ENCODE assay signal across 13 cellular contexts in the genomic region with DNA sequence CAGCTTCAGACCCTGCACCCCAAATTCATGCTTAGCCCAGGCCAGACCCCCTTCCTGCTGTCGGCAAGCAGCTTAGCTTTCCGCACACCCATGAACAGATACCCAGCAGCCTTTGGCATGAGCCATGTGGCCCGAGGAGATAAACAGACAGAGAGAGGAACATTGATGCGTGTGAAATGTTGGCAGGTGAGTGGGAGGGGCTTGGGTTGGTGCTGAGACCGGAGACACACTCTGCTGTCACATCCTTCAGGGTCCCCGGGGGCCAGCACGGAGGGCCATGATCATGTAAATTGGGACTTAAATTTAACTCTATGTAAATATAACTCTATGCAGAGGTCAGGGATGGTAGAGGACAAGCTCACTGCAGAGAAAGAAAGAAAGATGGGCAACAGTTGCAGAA. TPM values are rescaled to one million over a fixed set of nuclear protein-coding genes. Genes with fewer than 3 reads are reported as not detected.
DNase-seq lines count a peak whose midpoint lies in the region; ATAC-seq, FAIRE-seq and TF ChIP-seq lines count a peak whose summit lies in the region.
"Had no signal": no experiment of that assay in that cellular context is flagged by ENCODE, and none has a peak within 500 bp of the region (broad histone marks: within the 10 kb centered on the region; RNA-seq: fewer than 3 reads in every experiment).

No MANE protein-coding gene starts in this region.

- intact Hi-C loops in stomach (cut with DNase I; ENCODE audit: low total_unique reads) = no loop called here

- peak; percentile 74 to 89 for DNase-seq in memory B cell (ENCODE audit: low spot score in 2 of 2)
- no peak for DNase-seq in H54 (ENCODE audit: insufficient read length, low spot score)
- DNase-seq in OCI-M2 (lab: John Stamatoyannopoulos, UW; ENCODE audit: unreplicated experiment) = no peak
- no peak for DNase-seq in activated T-cell treated with anti-CD3 and anti-CD28 coated beads, Interleukin-2, amount 50 U/mL, for 1 hour
- no peak for DNase-seq in stomach
- DNase-seq: activated CD8-positive, alpha-beta T cell treated with anti-CD3 and anti-CD28 coated beads for 36 hours; NCI-H2029; SHP77 had no signal

- no peak for FAIRE-seq in H54 (lab: Jason Lieb, UNC)

- no peak for TF ChIP-seq POLR2A in H54 (IDR thresholded peaks at IDR 0.05; ENCODE audit: low read depth, low read length)
- no peak for TF ChIP-seq POLR2A in stomach (IDR thresholded peaks at IDR 0.05)

- H3K27me3 Mint-ChIP-seq in memory B cell = no peaks in the 10 kb centered on the region

- no peak for TF ChIP-seq CTCF in stomach (IDR thresholded peaks at IDR 0.05)

- WGBS in stomach, 5 donors = 56 to 67% (median 63%) methylated on average over 7 of the region's 7 CpGs

- no peak overlapping the region for H3K4me3 ChIP-seq in stomach

- peaks cover 26% of the 10 kb centered on the region for H3K36me3 Mint-ChIP-seq in memory B cell

- H3K9me3 ChIP-seq in stomach = no peaks in the 10 kb centered on the region

- no peaks in the 10 kb centered on the region for H3K36me3 ChIP-seq in stomach

- H3K27ac Mint-ChIP-seq in memory B cell = peak overlapping the region; percentile 91
- H3K27ac Mint-ChIP-seq: activated CD8-positive, alpha-beta T cell treated with anti-CD3 and anti-CD28 coated beads for 36 hours had no signal

- H3K9me3 Mint-ChIP-seq in memory B cell = no peaks in the 10 kb centered on the region
- H3K9me3 Mint-ChIP-seq: activated CD8-positive, alpha-beta T cell treated with anti-CD3 and anti-CD28 coated beads for 36 hours had no signal

- peaks cover 0 to 64% (median 13%) of the 10 kb centered on the region in 3 donors for H3K27me3 ChIP-seq in stomach

- H3K27ac ChIP-seq in stomach = no peak overlapping the region

- H3K4me1 ChIP-seq in stomach = no peaks in the 10 kb centered on the region

- no peak for TF ChIP-seq EP300 in stomach (IDR thresholded peaks at IDR 0.05)

- H3K4me3 Mint-ChIP-seq in memory B cell = peak overlapping the region; percentile 99
- H3K4me3 Mint-ChIP-seq: activated CD8-positive, alpha-beta T cell treated with anti-CD3 and anti-CD28 coated beads for 36 hours had no signal

- H3K4me1 Mint-ChIP-seq in memory B cell = peaks cover 51% of the 10 kb centered on the region

- ATAC-seq in GM18511 (IDR thresholded peaks at IDR 0.05; ENCODE audit: unreplicated experiment) (peak; percentile 57), GM21367 (IDR thresholded peaks at IDR 0.05; ENCODE audit: unreplicated experiment) (peak; percentile 40), HG03175 (IDR thresholded peaks at IDR 0.05; ENCODE audit: unreplicated experiment) (peak; percentile 59), memory B cell (ENCODE audit: low read depth) (peak; percentile 87)
- ATAC-seq: activated CD8-positive, alpha-beta T cell treated with anti-CD3 and anti-CD28 coated beads for 36 hours; sciatic nerve had no signal

RNA-seq across cellular contexts. Expression of gene CD22, which starts 1.5 kb away (rescaled TPM):
- total RNA-seq in stomach = 1 to 10 TPM in 2 of 5 donors, not detected in 3; 3.1 to 5.7 TPM
- 1 to 10 TPM; 2.0 to 5.5 (median 4.0) TPM for polyA plus RNA-seq in stomach

RNA-seq across cellular contexts. Expression of gene FFAR1, which starts 17.2 kb away (rescaled TPM):
- under 1 TPM in 1 of 5 donors, not detected in 4; 0.18 TPM for total RNA-seq in stomach
- polyA plus RNA-seq in stomach = not detected
- total RNA-seq: activated CD8-positive, alpha-beta T cell treated with anti-CD3 and anti-CD28 coated beads for 36 hours; lower leg skin; sciatic nerve had no signal

RNA-seq across cellular contexts. Expression of gene FFAR3, which starts 27.8 kb away (rescaled TPM):
- not detected for total RNA-seq in stomach
- polyA plus RNA-seq in stomach = under 1 TPM in 2 of 3 donors, not detected in 1; 0.30 to 0.56 TPM
- total RNA-seq: lower leg skin had no signal

RNA-seq across cellular contexts. Expression of gene MAG, which starts 38.5 kb away (rescaled TPM):
- total RNA-seq in stomach = 1 to 10 TPM in 1 of 5 donors, under 1 TPM in 1, not detected in 3; 0.73 to 5.5 TPM
- under 1 TPM in 1 of 3 donors, not detected in 2; 0.05 TPM for polyA plus RNA-seq in stomach

RNA-seq across cellular contexts. Expression of gene GPR42, which starts 40.4 kb away (rescaled TPM):
- total RNA-seq in stomach = not detected
- polyA plus RNA-seq in stomach = under 1 TPM in 1 of 3 donors, not detected in 2; 0.19 TPM
- total RNA-seq: lower leg skin had no signal

Comparison
In these comparisons a context has a peak if more than half of its experiments do, and no peak if none do; other contexts are left out.
1. DNase-seq: peak in memory B cell (2 of 2); none in H54 (single experiment), OCI-M2 (single experiment), activated T-cell treated with anti-CD3 and anti-CD28 coated beads, Interleukin-2, amount 50 U/mL, for 1 hour (single experiment) and stomach (single experiment).
2. Peak in every context shown above with its lines, with median percentiles within 50 percentile points of each other: ATAC-seq.